Comparison of ENCODE assay signal across 28 cellular contexts in genomic region chr17:49200423-49201083, GRCh38. TPM values are rescaled to one million over a fixed set of nuclear protein-coding genes. Genes with fewer than 3 reads are reported as not detected.
DNase-seq lines count a peak whose midpoint lies in the region; ATAC-seq, FAIRE-seq and TF ChIP-seq lines count a peak whose summit lies in the region.
"Had no signal": no experiment of that assay in that cellular context is flagged by ENCODE, and none has a peak within 500 bp of the region (broad histone marks: within the 10 kb centered on the region; RNA-seq: fewer than 3 reads in every experiment).

No MANE protein-coding gene starts in this region.

- no peak for TF ChIP-seq CTCF in foreskin keratinocyte (conservative IDR thresholded peaks at IDR 0.05)

- no peak overlapping the region for H3K4ac ChIP-seq in neuronal stem cell (ENCODE audit: low read length)

- peak overlapping the region; percentile 68 for H2BK5ac ChIP-seq in neuronal stem cell (ENCODE audit: low read length)

- H2BK120ac ChIP-seq in neuronal stem cell (ENCODE audit: low read depth, low read length), result no peak overlapping the region

- no peak for FAIRE-seq in GM12891 (lab: Jason Lieb, UNC)
- FAIRE-seq: A549 had no signal

- no peak overlapping the region for H2BK15ac ChIP-seq in neuronal stem cell (ENCODE audit: low read length)

- H3K27me3 ChIP-seq in neuronal stem cell (ENCODE audit: control insufficient read depth in 3 of 3, insufficient read depth in 3 of 3, low read depth in 1 of 3, low read length in 3 of 3), result peaks cover 0 to 18% (median 0%) of the 10 kb centered on the region in 3 experiments
- H3K27me3 ChIP-seq in foreskin keratinocyte, result peaks cover 20% of the 10 kb centered on the region

- WGBS in neuronal stem cell (ENCODE audit: extremely low coverage in 2 of 2, insufficient read length in 2 of 2, insufficient replicate concordance in 1 of 2), 2 donors, result no CpG with 5 or more reads among the region's 13 CpGs

- H3K9ac ChIP-seq in neuronal stem cell (ENCODE audit: low read depth, low read length, poor library complexity), result no peak overlapping the region

- no peaks in the 10 kb centered on the region for H3K9me3 ChIP-seq in neuronal stem cell (replicated peaks in 1 of 2; ENCODE audit: control insufficient read depth in 2 of 2, insufficient read depth in 1 of 2, low read depth in 1 of 2, low read length in 2 of 2)
- H3K9me3 ChIP-seq: A549, HAP-1 had no signal

- no peak overlapping the region for H3K4me2 ChIP-seq in neuronal stem cell (ENCODE audit: insufficient read depth, low read length, poor library complexity, severe bottlenecking)
- H3K4me2 ChIP-seq: A549 had no signal

- DNase-seq in D341Med (ENCODE audit: low spot score), result peak; percentile 81
- peak; percentile 95 for DNase-seq in NCI-H82 (lab: John Stamatoyannopoulos, UW)
- DNase-seq in epidermal melanocyte (ENCODE audit: insufficient read length, low spot score), result peak; percentile 7
- no peak for DNase-seq in neuronal stem cell (ENCODE audit: low spot score)
- no peak for DNase-seq in GM12891 (ENCODE audit: insufficient read length, low spot score)
- DNase-seq in foreskin keratinocyte, result no peak
- DNase-seq: AML-193; CD8-positive, alpha-beta T cell; DMS153; GOT3; HFFc6; KBM-7; MV-4-11; NCI-H1105 treated with DMSO at 0.1 percent for 48 hours; NCI-H146; NCI-H2029; NCI-H446; NCI-H524 treated with DMSO at 0.1 percent for 48 hours; NCI-H774; RPMI8226; SHP77 had no signal

- ATAC-seq in GM18520 (IDR thresholded peaks at IDR 0.05; ENCODE audit: unreplicated experiment) (no peak), foreskin keratinocyte (no peak)
- ATAC-seq: A549; CD8-positive, alpha-beta T cell had no signal

- no peak overlapping the region for H2AFZ ChIP-seq in neuronal stem cell (ENCODE audit: low read length)

- H3K36me3 ChIP-seq in neuronal stem cell (replicated peaks in 1 of 2; ENCODE audit: control insufficient read depth in 2 of 2, insufficient read depth in 2 of 2, low read length in 2 of 2), result no peaks in the 10 kb centered on the region
- H3K36me3 ChIP-seq: HAP-1 had no signal

- no peaks in the 10 kb centered on the region for H3K79me1 ChIP-seq in neuronal stem cell (ENCODE audit: low read depth, low read length)

- H3K18ac ChIP-seq in neuronal stem cell (ENCODE audit: low read length), result no peak overlapping the region

- no peak overlapping the region for H2AK5ac ChIP-seq in neuronal stem cell (ENCODE audit: low read depth, low read length)

- no peak overlapping the region for H4K91ac ChIP-seq in neuronal stem cell (ENCODE audit: low read depth, low read length, poor library complexity)

- H3K4me3 ChIP-seq in neuronal stem cell (ENCODE audit: low read length in 2 of 2), result no peak overlapping the region
- H3K4me3 ChIP-seq: A549, HAP-1 had no signal

- H3K14ac ChIP-seq in neuronal stem cell (ENCODE audit: low read length), result no peak overlapping the region

- no peak overlapping the region for H4K8ac ChIP-seq in neuronal stem cell (ENCODE audit: low read depth, low read length)

- TF ChIP-seq POLR2A in GM12891 (IDR thresholded peaks at IDR 0.05; ENCODE audit: low read depth, low read length), result no peak

- H2BK12ac ChIP-seq in neuronal stem cell (ENCODE audit: low read length), result no peak overlapping the region

- H3K27ac ChIP-seq in neuronal stem cell (replicated peaks; ENCODE audit: low read length) (no peak overlapping the region), foreskin keratinocyte (no peak overlapping the region)
- H3K27ac ChIP-seq: A549, C4-2B had no signal

- H3K4me1 ChIP-seq in neuronal stem cell (ENCODE audit: control insufficient read depth in 2 of 2, insufficient read depth in 1 of 2, low read depth in 1 of 2, low read length in 2 of 2) (no peaks in the 10 kb centered on the region), foreskin keratinocyte (no peaks in the 10 kb centered on the region)

- H3K23ac ChIP-seq in neuronal stem cell (ENCODE audit: low read depth, low read length, poor library complexity), result no peak overlapping the region

TF ChIP-seq in GM12891, 5 proteins besides CTCF, POLR2A, EP300 and RAD21:
- TF ChIP-seq POU2F2 (IDR thresholded peaks at IDR 0.05; ENCODE audit: low read depth, low read length) (no peak), POLR2AphosphoS5 (IDR thresholded peaks at IDR 0.05; ENCODE audit: low read depth, low read length) (no peak), TAF1 (IDR thresholded peaks at IDR 0.05; ENCODE audit: low read depth, low read length) (no peak)

RNA-seq across cellular contexts. Expression of gene GNGT2, which starts 9.8 kb away (rescaled TPM):
- 0.08 TPM for polyA plus RNA-seq in neuronal stem cell (2013, experiment 1 of 2)
- polyA plus RNA-seq in neuronal stem cell (2013, experiment 2 of 2), result 0.11 TPM
- polyA plus RNA-seq in GM12891 (2012; ENCODE audit: low read depth, missing spikeins), result 36.5 TPM
- total RNA-seq in foreskin keratinocyte, result not detected in 2 replicates
- polyA plus RNA-seq in foreskin keratinocyte, result not detected in 2 replicates
- total RNA-seq: HFFc6, LHCN-M2, MCF 10A, SK-MEL-5 had no signal

RNA-seq across cellular contexts. Expression of gene ABI3, which starts 10.0 kb away (rescaled TPM):
- 0.22 TPM for polyA plus RNA-seq in neuronal stem cell (2013, experiment 1 of 2)
- 0.22 TPM for polyA plus RNA-seq in neuronal stem cell (2013, experiment 2 of 2)
- polyA plus RNA-seq in GM12891 (2012; ENCODE audit: low read depth, missing spikeins), result 34.6 TPM
- not detected in 2 replicates for total RNA-seq in foreskin keratinocyte
- polyA plus RNA-seq in foreskin keratinocyte, result not detected in 2 replicates
- total RNA-seq: LHCN-M2, MCF 10A, SK-MEL-5 had no signal
- polyA plus RNA-seq: A549 had no signal

RNA-seq across cellular contexts. Expression of gene PHOSPHO1, which starts 30.0 kb away (rescaled TPM):
- 0.10 TPM for polyA plus RNA-seq in neuronal stem cell (2013, experiment 1 of 2)
- 0.07 TPM for polyA plus RNA-seq in neuronal stem cell (2013, experiment 2 of 2)
- polyA plus RNA-seq in GM12891 (2012; ENCODE audit: low read depth, missing spikeins), result 1.0 TPM
- 0.11 and 0.31 TPM in 2 replicates for total RNA-seq in foreskin keratinocyte
- 0.17 and 0.20 TPM in 2 replicates for polyA plus RNA-seq in foreskin keratinocyte
- total RNA-seq: CD8-positive, alpha-beta T cell; MCF 10A had no signal

Comparison
In these comparisons a context has a peak if more than half of its experiments do, and no peak if none do; other contexts are left out.
1. DNase-seq: peak in D341Med (single experiment), NCI-H82 (single experiment) and epidermal melanocyte (single experiment); none in neuronal stem cell (single experiment), GM12891 (single experiment) and foreskin keratinocyte (0 of 2).